ENCODE assay signal across 21 cellular contexts in genomic region chr18:74870950-74871349, GRCh38.
A peak's percentile ranks its signal among the peaks of the same experiment; 100 is the strongest.
DNase-seq lines count a peak whose midpoint lies in the region; ATAC-seq and TF ChIP-seq lines count a peak whose summit lies in the region.
"Had no signal": no experiment of that assay in that cellular context is flagged by ENCODE, and none has a peak within 500 bp of the region (broad histone marks: within the 10 kb centered on the region; RNA-seq: fewer than 3 reads in every experiment).

No MANE protein-coding gene starts in this region.

- H4K12ac ChIP-seq in trophoblast cell (ENCODE audit: low read depth, low read length): no peak overlapping the region

- WGBS in trophoblast cell (ENCODE audit: extremely low coverage, insufficient coverage, insufficient read length): no CpG with 5 or more reads among the region's 5 CpGs

- H2AK5ac ChIP-seq in trophoblast cell (ENCODE audit: low read length): no peak overlapping the region

- no peak overlapping the region for H2BK5ac ChIP-seq in trophoblast cell (ENCODE audit: low read depth, low read length, poor library complexity)

- DNase-seq in trophoblast cell (no peak), left cardiac atrium (no peak), KG1 (lab: John Stamatoyannopoulos, UW) (no peak), lower lobe of right lung (no peak)
- DNase-seq: activated CD4-positive, alpha-beta T cell treated with anti-CD3 and anti-CD28 coated beads for 1 hour; activated T-cell treated with anti-CD3 and anti-CD28 coated beads, Interleukin-2, amount 50 U/mL, for 4 hours; CD4-positive, CD25-positive, alpha-beta regulatory T cell; cerebellar nuclear complex; EL; HFFc6; NCI-H1436; NCI-H524 treated with DMSO at 0.1 percent for 48 hours; psoas muscle; stimulated activated naive CD8-positive, alpha-beta T cell treated with anti-CD3 and anti-CD28 coated beads, Interleukin-15, amount 100 ng/mL, for 72 hours; thyroid gland had no signal

- H3K27me3 ChIP-seq in trophoblast cell (ENCODE audit: insufficient read depth, low read length): no peaks in the 10 kb centered on the region
- no peaks in the 10 kb centered on the region for H3K27me3 ChIP-seq in lower lobe of right lung (ENCODE audit: low read depth)
- H3K27me3 ChIP-seq: neutrophil, SJSA1, thyroid gland had no signal

- H3K4me3 ChIP-seq in trophoblast cell (ENCODE audit: low read depth, low read length) (no peak overlapping the region), lower lobe of right lung (no peak overlapping the region)
- H3K4me3 ChIP-seq: K562, psoas muscle, SJSA1, thyroid gland had no signal

- no peak for TF ChIP-seq CTCF in lower lobe of right lung (IDR thresholded peaks at IDR 0.05)

- peak overlapping the region; percentile 8 for H2BK12ac ChIP-seq in trophoblast cell (ENCODE audit: low read length)

- H2AFZ ChIP-seq in trophoblast cell (ENCODE audit: insufficient read depth, low read length, poor library complexity): no peak overlapping the region

- H2BK120ac ChIP-seq in trophoblast cell (ENCODE audit: insufficient read depth, low read length, poor library complexity): no peak overlapping the region

- H3K9me3 ChIP-seq in trophoblast cell (ENCODE audit: insufficient read depth, low read depth, low read length) (no peaks in the 10 kb centered on the region), lower lobe of right lung (no peaks in the 10 kb centered on the region)
- H3K9me3 ChIP-seq: neutrophil, psoas muscle, SJSA1, thyroid gland had no signal

- H3K9ac ChIP-seq in trophoblast cell (ENCODE audit: low read length): no peak overlapping the region

- H3K14ac ChIP-seq in trophoblast cell (ENCODE audit: low read length): no peak overlapping the region

- no peaks in the 10 kb centered on the region for H3K79me2 ChIP-seq in trophoblast cell (ENCODE audit: control insufficient read depth, insufficient read depth, low read length, poor library complexity)

- H3K36me3 ChIP-seq in trophoblast cell (ENCODE audit: control insufficient read depth in 1 of 2, insufficient read depth in 2 of 2, low read length in 2 of 2) (no peaks in the 10 kb centered on the region), lower lobe of right lung (no peaks in the 10 kb centered on the region)
- H3K36me3 ChIP-seq: neutrophil, SJSA1, thyroid gland had no signal

- H3K79me1 ChIP-seq in trophoblast cell (ENCODE audit: low read length): no peaks in the 10 kb centered on the region

- H3K4me2 ChIP-seq in trophoblast cell (ENCODE audit: low read length): no peak overlapping the region

- no peak overlapping the region for H3K23ac ChIP-seq in trophoblast cell (ENCODE audit: low read length)

- no peak overlapping the region for H4K8ac ChIP-seq in trophoblast cell (ENCODE audit: low read depth, low read length)

- peak; percentile 4 for ATAC-seq in GM18909 (IDR thresholded peaks at IDR 0.05; ENCODE audit: poor library complexity, unreplicated experiment)
- peak; percentile 10 for ATAC-seq in HG02763 (IDR thresholded peaks at IDR 0.05; ENCODE audit: unreplicated experiment)
- ATAC-seq in HG03520 (IDR thresholded peaks at IDR 0.05; ENCODE audit: unreplicated experiment): peak; percentile 7
- ATAC-seq in left cardiac atrium: no peak
- no peak for ATAC-seq in lower lobe of right lung
- ATAC-seq: activated T-cell treated with anti-CD3 and anti-CD28 coated beads, Interleukin-2, amount 50 U/mL, for 4 hours; K562; psoas muscle; stimulated activated naive CD8-positive, alpha-beta T cell treated with anti-CD3 and anti-CD28 coated beads, Interleukin-15, amount 100 ng/mL, for 72 hours had no signal

- H3K4me1 ChIP-seq in trophoblast cell (ENCODE audit: control insufficient read depth in 1 of 2, insufficient read depth in 2 of 2, low read length in 2 of 2) (no peaks in the 10 kb centered on the region), lower lobe of right lung (no peaks in the 10 kb centered on the region)
- H3K4me1 ChIP-seq: psoas muscle had no signal

- no peak overlapping the region for H4K91ac ChIP-seq in trophoblast cell (ENCODE audit: low read depth, low read length)

- H3K18ac ChIP-seq in trophoblast cell (ENCODE audit: low read length): no peak overlapping the region

- intact Hi-C loops in left cardiac atrium (cut with DNase I) (no loop called here), lower lobe of right lung (cut with DNase I) (no loop called here)

- H3K4ac ChIP-seq in trophoblast cell (ENCODE audit: low read depth, low read length): no peak overlapping the region

- H3K27ac ChIP-seq in trophoblast cell (ENCODE audit: low read depth, low read length) (no peak overlapping the region), lower lobe of right lung (no peak overlapping the region)
- H3K27ac ChIP-seq: neutrophil, psoas muscle, SJSA1, thyroid gland had no signal

Comparison
In these comparisons a context has a peak if more than half of its experiments do, and no peak if none do; other contexts are left out.
1. ATAC-seq: peak in GM18909 (single experiment), HG02763 (single experiment) and HG03520 (single experiment); none in left cardiac atrium (0 of 2) and lower lobe of right lung (0 of 2).